In the genomic region with DNA sequence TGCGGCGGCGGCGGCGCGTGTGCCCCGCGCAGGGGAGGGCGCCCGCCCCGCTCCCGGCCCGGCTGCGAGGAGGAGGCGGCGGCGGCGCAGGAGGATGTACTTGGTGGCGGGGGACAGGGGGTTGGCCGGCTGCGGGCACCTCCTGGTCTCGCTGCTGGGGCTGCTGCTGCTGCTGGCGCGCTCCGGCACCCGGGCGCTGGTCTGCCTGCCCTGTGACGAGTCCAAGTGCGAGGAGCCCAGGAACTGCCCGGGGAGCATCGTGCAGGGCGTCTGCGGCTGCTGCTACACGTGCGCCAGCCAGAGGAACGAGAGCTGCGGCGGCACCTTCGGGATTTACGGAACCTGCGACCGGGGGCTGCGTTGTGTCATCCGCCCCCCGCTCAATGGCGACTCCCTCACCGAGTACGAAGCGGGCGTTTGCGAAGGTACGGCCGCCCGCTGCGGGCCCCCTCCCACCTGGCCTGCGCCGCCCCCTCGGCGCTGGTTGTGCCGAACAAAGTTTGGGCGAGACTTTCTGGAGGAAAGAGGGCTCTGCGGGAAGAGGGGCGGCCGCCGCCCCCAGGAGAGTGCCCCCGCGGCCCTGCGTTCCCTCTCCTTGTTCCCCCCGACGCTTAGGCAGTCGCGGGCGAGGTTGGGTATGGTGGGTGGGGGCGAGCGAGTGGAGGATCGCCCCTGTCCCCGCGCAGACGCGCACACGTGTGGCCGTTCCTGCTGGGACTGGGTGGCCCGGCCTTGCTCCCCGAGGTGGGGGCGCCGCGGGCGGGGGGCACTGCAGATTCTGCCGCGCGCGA, we compare ENCODE assay signal across 8 cellular contexts. TPM values are rescaled to one million over a fixed set of nuclear protein-coding genes. Genes with fewer than 3 reads are reported as not detected.
A peak's percentile ranks its signal among the peaks of the same experiment; 100 is the strongest.
DNase-seq lines count a peak whose midpoint lies in the region; ATAC-seq and TF ChIP-seq lines count a peak whose summit lies in the region.

No MANE protein-coding gene starts in this region.

- H3K9ac ChIP-seq in endodermal cell (ENCODE audit: extremely low read depth, low read length, poor library complexity, severe bottlenecking) (peak overlapping the region; percentile 66), mucosa of stomach (ENCODE audit: low read length) (peak overlapping the region; percentile 66)

- no peaks in the 10 kb centered on the region for H3K36me3 Mint-ChIP-seq in endodermal cell (ENCODE audit: low read depth)

- H3K27ac Mint-ChIP-seq in endodermal cell, result peak overlapping the region; percentile 74

- peaks cover 3% of the 10 kb centered on the region for H3K4me1 ChIP-seq in endodermal cell (ENCODE audit: control insufficient read depth, insufficient read depth, low read length)
- peaks cover 26% of the 10 kb centered on the region for H3K4me1 ChIP-seq in mucosa of stomach (ENCODE audit: control insufficient read depth, insufficient read depth, low read length)

- peak; percentile 22 for ATAC-seq in GM19395 (IDR thresholded peaks at IDR 0.05; ENCODE audit: unreplicated experiment)
- peak; percentile 3 for ATAC-seq in HG03469 (IDR thresholded peaks at IDR 0.05; ENCODE audit: unreplicated experiment)

- peak; percentile 73 for DNase-seq in CD1c-positive myeloid dendritic cell (ENCODE audit: extremely low spot score)
- peak; percentile 66 for DNase-seq in activated CD4-positive, alpha-beta T cell treated with anti-CD3 and anti-CD28 coated beads for 48 hours
- DNase-seq in endodermal cell, result peak; percentile 82
- DNase-seq in MV-4-11 (lab: John Stamatoyannopoulos, UW), result no peak

- peaks cover 10% of the 10 kb centered on the region for H3K27me3 ChIP-seq in endodermal cell (ENCODE audit: control insufficient read depth, insufficient read depth, low read length, poor library complexity, severe bottlenecking)
- no peaks in the 10 kb centered on the region for H3K27me3 ChIP-seq in mucosa of stomach (ENCODE audit: control insufficient read depth, insufficient read depth, low read length)

- WGBS in endodermal cell (ENCODE audit: insufficient coverage in 1 of 2, insufficient read length in 1 of 2), 2 experiments, result 0% methylated on average over 1 to 91 of the region's 92 CpGs

- H3K36me3 ChIP-seq in endodermal cell (ENCODE audit: control insufficient read depth, insufficient read depth, low read length) (no peaks in the 10 kb centered on the region), mucosa of stomach (ENCODE audit: control insufficient read depth, insufficient read depth, low read length) (no peaks in the 10 kb centered on the region)

- H3K27ac ChIP-seq in endodermal cell (ENCODE audit: low read depth, low read length), result no peak overlapping the region
- H3K27ac ChIP-seq in temporal lobe (ENCODE audit: low read depth, low read length), result peak overlapping the region; percentile 18

- H3K4me3 ChIP-seq in endodermal cell (ENCODE audit: low read length) (peak overlapping the region; percentile 92), mucosa of stomach (ENCODE audit: low read length) (peak overlapping the region; percentile 27)

- TF ChIP-seq CTCF in endodermal cell (conservative IDR thresholded peaks at IDR 0.05), result no peak

- H3K4me1 Mint-ChIP-seq in endodermal cell, result peaks cover 56% of the 10 kb centered on the region

- H3K27me3 Mint-ChIP-seq in endodermal cell (ENCODE audit: insufficient read depth), result peaks cover 14% of the 10 kb centered on the region

- peak overlapping the region; percentile 89 for H3K4me3 Mint-ChIP-seq in endodermal cell

- H3K9me3 Mint-ChIP-seq in endodermal cell, result no peaks in the 10 kb centered on the region

- H3K9me3 ChIP-seq in endodermal cell (ENCODE audit: control insufficient read depth, low read length) (no peaks in the 10 kb centered on the region), mucosa of stomach (ENCODE audit: control insufficient read depth, low read length) (no peaks in the 10 kb centered on the region)

RNA-seq across cellular contexts. Expression of a gene that starts 0.8 kb away (rescaled TPM):
- total RNA-seq in endodermal cell (10 to 100 TPM; 26.7 to 26.9 TPM), temporal lobe (52.1 TPM)
- polyA plus RNA-seq in endodermal cell (2013, experiment 1 of 2), result 14.9 TPM
- polyA plus RNA-seq in endodermal cell (2013, experiment 2 of 2), result 15.4 TPM
